In the genomic region with DNA sequence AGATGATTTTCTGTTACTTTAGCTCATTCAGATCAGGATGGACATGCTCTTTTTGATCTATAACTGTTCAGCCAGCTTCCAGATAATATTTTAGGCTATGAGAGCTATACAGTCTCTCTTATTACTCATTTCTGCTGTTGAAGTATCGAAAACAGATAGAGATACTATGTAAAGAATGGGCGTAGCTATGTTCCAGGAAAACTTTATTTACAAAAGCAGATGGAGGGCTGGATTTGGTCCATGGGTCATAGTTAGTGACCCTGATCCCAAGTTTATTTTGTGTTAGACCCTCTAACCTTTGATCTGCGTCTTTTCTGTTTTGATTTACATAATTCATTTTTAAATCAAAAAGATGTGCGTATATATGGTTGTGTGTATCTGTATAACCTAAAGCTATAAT, we compare ENCODE assay signal across 30 cellular contexts.
"Had no signal": no experiment of that assay in that cellular context is flagged by ENCODE, and none has a peak within 500 bp of the region (broad histone marks: within the 10 kb centered on the region; RNA-seq: fewer than 3 reads in every experiment).

No MANE protein-coding gene starts in this region.

- H3K36me3 ChIP-seq: MG63, SJSA1 had no signal

- H3K27me3 ChIP-seq: MG63, Peyer's patch, SJSA1 had no signal

- FAIRE-seq: TTC549 had no signal

- H3K4me1 ChIP-seq: Peyer's patch, SJSA1 had no signal

- H3K9me3 ChIP-seq: Peyer's patch, SJSA1, SK-N-SH had no signal

- ATAC-seq: activated CD4-positive, CD25-positive, alpha-beta regulatory T cell treated with anti-CD3 and anti-CD28 coated beads, Interleukin-2, amount 50 U/mL, for 24 hours; activated CD8-positive, alpha-beta T cell treated with anti-CD3 and anti-CD28 coated beads, Interleukin-2, amount 10 ng/mL, durations not matched to agents 7 days and 5 days; PC-3 had no signal

- H3K4me3 ChIP-seq: MG63, Peyer's patch, SJSA1 had no signal

- H3K9ac ChIP-seq: SK-N-SH had no signal

- H3K27ac ChIP-seq: Peyer's patch, SJSA1 had no signal

- DNase-seq: activated CD4-positive, alpha-beta T cell treated with anti-CD3 and anti-CD28 coated beads for 36 hours; activated CD4-positive, alpha-beta T cell treated with anti-CD3 and anti-CD28 coated beads, Interleukin-2, amount 10 ng/mL, durations not matched to agents 7 days and 5 days; activated CD4-positive, alpha-beta T cell treated with anti-CD3 and anti-CD28 coated beads, Interleukin-2, amount 50 U/mL, for 48 hours; activated CD8-positive, alpha-beta T cell treated with anti-CD3 and anti-CD28 coated beads, Interleukin-2, amount 10 ng/mL, durations not matched to agents 7 days and 5 days; activated gamma-delta T cell; activated naive CD4-positive, alpha-beta T cell treated with Interleukin-2 at 50 U/mL for 16 hours; activated naive CD8-positive, alpha-beta T cell treated with anti-CD3 and anti-CD28 coated beads, Interleukin-2, amount 10 ng/mL, durations not matched to agents 7 days and 5 days; activated T-cell treated with anti-CD3 and anti-CD28 coated beads, Interleukin-2, amount 50 U/mL, for 24 hours; amygdala; central memory CD4-positive, alpha-beta T cell; Kasumi-1; MG63; NCI-H1092; NCI-H146; NCI-H187; NCI-H2029 treated with DMSO at 0.1 percent for 48 hours; NCI-H2107; NCI-H2171; NCI-H510A; NCI-H526; NCI-H748 treated with DMSO at 0.1 percent for 48 hours; NK-92 treated with Interleukin-12 subunit alpha and Interleukin-12 subunit beta, amount 100 ng/mL, for 24 hours; PC-3; Peyer's patch; RPMI8226; SHP77 treated with DMSO at 0.1 percent for 48 hours; SK-N-SH had no signal

- H3K4me2 ChIP-seq: SK-N-SH had no signal
